8 cellular contexts compared by ENCODE assay signal in genomic region chr11:63839508-63840355, GRCh38. TPM values are rescaled to one million over a fixed set of nuclear protein-coding genes. Genes with fewer than 3 reads are reported as not detected.
DNase-seq lines count a peak whose midpoint lies in the region; ATAC-seq and TF ChIP-seq lines count a peak whose summit lies in the region.

No MANE protein-coding gene starts in this region.

- no peak for TF ChIP-seq CTCF in activated CD8-positive, alpha-beta T cell treated with anti-CD3 and anti-CD28 coated beads for 36 hours (IDR thresholded peaks at IDR 0.05)
- TF ChIP-seq CTCF in fibroblast of lung (conservative IDR thresholded peaks at IDR 0.05 in 1 of 2, IDR thresholded peaks at IDR 0.05 in 1 of 2; ENCODE audit: low read depth in 1 of 2, low read length in 2 of 2) (no peak), omental fat pad (IDR thresholded peaks at IDR 0.05) (no peak)

- H3K9me3 ChIP-seq in Karpas-422 (ENCODE audit: low read length) (no peaks in the 10 kb centered on the region), fibroblast of lung (ENCODE audit: control insufficient read depth, insufficient read depth, low read depth, low read length) (no peaks in the 10 kb centered on the region)

- peaks cover 37% of the 10 kb centered on the region for H3K4me1 ChIP-seq in Karpas-422 (ENCODE audit: low read length)
- H3K4me1 ChIP-seq in fibroblast of lung (ENCODE audit: control insufficient read depth, extremely low read depth, insufficient read depth, low read length), result peaks cover 14% of the 10 kb centered on the region

- H3K9me2 ChIP-seq in Karpas-422 (replicated peaks; ENCODE audit: insufficient read depth, low read length), result no peaks in the 10 kb centered on the region

- no peaks in the 10 kb centered on the region for H3K27me3 Mint-ChIP-seq in activated CD8-positive, alpha-beta T cell treated with anti-CD3 and anti-CD28 coated beads for 36 hours

- H3K27ac Mint-ChIP-seq in activated CD8-positive, alpha-beta T cell treated with anti-CD3 and anti-CD28 coated beads for 36 hours, result peak overlapping the region; percentile 93

- H4K20me1 ChIP-seq in Karpas-422 (ENCODE audit: insufficient read depth, low read depth, low read length) (peaks cover 31% of the 10 kb centered on the region), fibroblast of lung (ENCODE audit: control insufficient read depth, extremely low read depth, insufficient read depth, low read length) (no peaks in the 10 kb centered on the region)

- H3K9ac ChIP-seq in Karpas-422 (ENCODE audit: low read length) (peak overlapping the region; percentile 95), fibroblast of lung (ENCODE audit: insufficient read depth, low read length) (peak overlapping the region; percentile 89)

- H3K4me3 ChIP-seq in Karpas-422 (ENCODE audit: low read length) (peak overlapping the region; percentile 86), fibroblast of lung (replicated peaks in 1 of 4; ENCODE audit: control extremely low read depth in 1 of 4, insufficient read depth in 1 of 4, low read depth in 3 of 4, low read length in 4 of 4) (peak overlapping the region; percentile 58 to 95 (median 70))

- H3K27me3 ChIP-seq in Karpas-422 (ENCODE audit: low read length), result no peaks in the 10 kb centered on the region
- no peaks in the 10 kb centered on the region for H3K27me3 ChIP-seq in fibroblast of lung (ENCODE audit: control insufficient read depth, insufficient read depth, low read length)

- CTCF ChIA-PET in activated CD8-positive, alpha-beta T cell treated with anti-CD3 and anti-CD28 coated beads for 36 hours (lab: Charles Lee), result interaction anchor here (0.9 to 8.9 kb wide), 7 partner anchors 8 to 106 kb away, joined by 3 to 146 read pairs (median 14); no protein-coding TSS in a partner anchor

- H3K79me2 ChIP-seq in Karpas-422 (ENCODE audit: low read length) (peaks cover 55% of the 10 kb centered on the region), fibroblast of lung (ENCODE audit: control insufficient read depth, insufficient read depth, low read length) (peaks cover 51% of the 10 kb centered on the region)

- intact Hi-C loops in activated CD8-positive, alpha-beta T cell treated with anti-CD3 and anti-CD28 coated beads for 36 hours (cut with micrococcal nuclease), result loop anchor here (5.0 to 10.0 kb wide), 4 partner anchors 33 to 305 kb away; no protein-coding TSS in a partner anchor

- ATAC-seq in activated CD4-positive, CD25-positive, alpha-beta regulatory T cell treated with anti-CD3 and anti-CD28 coated beads, Interleukin-2, amount 50 U/mL, for 24 hours, result no peak
- no peak for ATAC-seq in activated CD8-positive, alpha-beta T cell treated with anti-CD3 and anti-CD28 coated beads for 36 hours
- ATAC-seq in omental fat pad (ENCODE audit: low FRiP score), result no peak

- H3K36me3 Mint-ChIP-seq in activated CD8-positive, alpha-beta T cell treated with anti-CD3 and anti-CD28 coated beads for 36 hours (ENCODE audit: low read depth), result peaks cover 19% of the 10 kb centered on the region

- POLR2A ChIA-PET in activated CD8-positive, alpha-beta T cell treated with anti-CD3 and anti-CD28 coated beads for 36 hours (lab: Charles Lee), result interaction anchor here (0.7 to 1.4 kb wide), 6 partner anchors 11 to 135 kb away, joined by 3 to 6 read pairs (median 3); partner anchors contain the start of gene COX8A

- H3K36me3 ChIP-seq in Karpas-422 (ENCODE audit: insufficient read depth, low read length) (peaks cover 16% of the 10 kb centered on the region; the same call in 1 of the 2 replicates), fibroblast of lung (ENCODE audit: control insufficient read depth, insufficient read depth, low read length) (no peaks in the 10 kb centered on the region)

- H2AFZ ChIP-seq in Karpas-422 (ENCODE audit: low read length) (no peak overlapping the region), fibroblast of lung (ENCODE audit: low read length) (no peak overlapping the region)

- peak overlapping the region; percentile 71 for H3K4me2 ChIP-seq in Karpas-422 (ENCODE audit: low read depth, low read length, poor library complexity, severe bottlenecking)
- peak overlapping the region; percentile 100 for H3K4me2 ChIP-seq in fibroblast of lung (ENCODE audit: extremely low read depth, insufficient read depth, low read length)

- peak overlapping the region; percentile 70 for H3K27ac ChIP-seq in Karpas-422 (ENCODE audit: low read length)
- peak overlapping the region; percentile 21 for H3K27ac ChIP-seq in fibroblast of lung (ENCODE audit: insufficient read depth, low read length)

- H3K9me3 Mint-ChIP-seq in activated CD8-positive, alpha-beta T cell treated with anti-CD3 and anti-CD28 coated beads for 36 hours, result no peaks in the 10 kb centered on the region

- peak overlapping the region; percentile 98 for H3K4me3 Mint-ChIP-seq in activated CD8-positive, alpha-beta T cell treated with anti-CD3 and anti-CD28 coated beads for 36 hours

- H3K4me1 Mint-ChIP-seq in activated CD8-positive, alpha-beta T cell treated with anti-CD3 and anti-CD28 coated beads for 36 hours (ENCODE audit: low read depth), result peaks cover 55% of the 10 kb centered on the region

- DNase-seq in activated CD4-positive, CD25-positive, alpha-beta regulatory T cell treated with anti-CD3 and anti-CD28 coated beads, Interleukin-2, amount 50 U/mL, for 72 hours, result peak; percentile 42
- DNase-seq in Karpas-422 (peak; percentile 82), fibroblast of lung (ENCODE audit: low read depth in 2 of 2) (no peak), nucleus accumbens (lab: John Stamatoyannopoulos, UW) (peak in 33 of 56 donors; percentile 15 to 71 (median 51)), iPS-NIHi11 (ENCODE audit: low spot score) (no peak), omental fat pad (ENCODE audit: low spot score) (no peak)
- DNase-seq in activated CD8-positive, alpha-beta T cell treated with anti-CD3 and anti-CD28 coated beads for 36 hours, result peak; percentile 61

RNA-seq across cellular contexts. Expression of gene MARK2, which starts 0.8 kb away (rescaled TPM):
- total RNA-seq in Karpas-422 (2014; rRNA removed; shearing (Covaris generic); ENCODE audit: low replicate concordance), result 22.1 and 26.9 TPM in 2 replicates
- 10 to 100 TPM; 23.3 to 24.5 TPM for total RNA-seq in activated CD8-positive, alpha-beta T cell treated with anti-CD3 and anti-CD28 coated beads for 36 hours
- total RNA-seq in fibroblast of lung (5.4 and 6.4 TPM in 2 replicates), omental fat pad (10 to 100 TPM; 14.8 to 27.1 (median 23.4) TPM)
- polyA plus RNA-seq in fibroblast of lung, result 12.3 and 16.8 TPM in 2 replicates
- 10.2 and 13.6 TPM in 2 replicates for polyA plus RNA-seq in fibroblast of lung (2012)
- polyA minus RNA-seq in fibroblast of lung (ENCODE audit: low replicate concordance), result 6.4 and 13.5 TPM in 2 replicates

RNA-seq across cellular contexts. Expression of gene SPINDOC, which starts 26.5 kb away (rescaled TPM):
- total RNA-seq in Karpas-422 (2014; rRNA removed; shearing (Covaris generic); ENCODE audit: low replicate concordance), result 40.3 and 88.1 TPM in 2 replicates
- total RNA-seq in activated CD8-positive, alpha-beta T cell treated with anti-CD3 and anti-CD28 coated beads for 36 hours, result 10 to 100 TPM; 28.4 to 29.0 TPM
- 10.7 and 10.8 TPM in 2 replicates for total RNA-seq in fibroblast of lung
- 10.9 and 13.9 TPM in 2 replicates for polyA plus RNA-seq in fibroblast of lung
- polyA plus RNA-seq in fibroblast of lung (2012), result 15.7 and 22.1 TPM in 2 replicates
- polyA minus RNA-seq in fibroblast of lung (ENCODE audit: low replicate concordance), result 8.2 and 8.9 TPM in 2 replicates
- 10 to 100 TPM in 1 of 4 donors, 1 to 10 TPM in 3; 7.3 to 12.8 (median 8.6) TPM for total RNA-seq in omental fat pad

Comparison
In these comparisons a context has a peak if more than half of its experiments do, and no peak if none do; other contexts are left out.
1. DNase-seq: peak in activated CD4-positive, CD25-positive, alpha-beta regulatory T cell treated with anti-CD3 and anti-CD28 coated beads, Interleukin-2, amount 50 U/mL, for 72 hours (single experiment), Karpas-422 (single experiment), activated CD8-positive, alpha-beta T cell treated with anti-CD3 and anti-CD28 coated beads for 36 hours (single experiment) and nucleus accumbens (33 of 56); none in fibroblast of lung (0 of 2), iPS-NIHi11 (single experiment) and omental fat pad (single experiment).